In the genomic region with DNA sequence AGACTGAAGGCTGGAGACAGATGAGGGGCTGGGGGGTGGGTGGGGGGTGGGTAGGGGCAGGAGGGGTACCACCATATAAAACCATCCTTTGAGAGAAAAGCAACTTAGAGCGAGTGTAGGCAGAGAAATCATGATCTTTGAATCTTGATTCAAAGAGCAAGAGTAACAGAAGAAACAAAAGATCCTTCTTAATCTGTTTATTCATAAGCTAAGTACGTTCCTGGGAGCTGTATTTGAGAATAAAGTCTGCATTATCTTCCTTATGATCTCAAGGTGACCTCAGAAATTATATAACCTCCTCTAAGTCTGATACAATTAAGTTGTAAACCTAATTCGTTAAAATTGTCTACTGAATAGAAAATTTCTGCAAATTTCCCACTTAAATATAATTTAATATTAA, we compare ENCODE assay signal across 22 cellular contexts.
DNase-seq lines count a peak whose midpoint lies in the region; TF ChIP-seq lines count a peak whose summit lies in the region.
"Had no signal": no experiment of that assay in that cellular context is flagged by ENCODE, and none has a peak within 500 bp of the region (broad histone marks: within the 10 kb centered on the region; RNA-seq: fewer than 3 reads in every experiment).

No MANE protein-coding gene starts in this region.

- no peaks in the 10 kb centered on the region for H3K36me3 ChIP-seq in thyroid gland
- H3K36me3 ChIP-seq: BLaER1 treated with 17β-estradiol and CSF1 and Interleukin-3, amounts not matched to agents 10 nM and 100 nM had no signal

- H3K4me3 Mint-ChIP-seq in nephron (no peak overlapping the region), Calu3 (ENCODE audit: low read depth, unreplicated experiment) (no peak overlapping the region)
- H3K4me3 Mint-ChIP-seq: B cell; CD4-positive, alpha-beta T cell; CD8-positive, alpha-beta T cell had no signal

- no peaks in the 10 kb centered on the region for H3K27me3 ChIP-seq in thyroid gland
- H3K27me3 ChIP-seq: BLaER1 treated with 17β-estradiol and CSF1 and Interleukin-3, amounts not matched to agents 10 nM and 100 nM had no signal

- H3K4me1 Mint-ChIP-seq in nephron (peaks cover 8% of the 10 kb centered on the region), Calu3 (ENCODE audit: low read depth, unreplicated experiment) (no peaks in the 10 kb centered on the region)
- H3K4me1 Mint-ChIP-seq: B cell had no signal

- H3K36me3 Mint-ChIP-seq in nephron (ENCODE audit: low read depth) (peaks cover 3% of the 10 kb centered on the region), Calu3 (ENCODE audit: insufficient read depth, unreplicated experiment) (no peaks in the 10 kb centered on the region)
- H3K36me3 Mint-ChIP-seq: CD8-positive, alpha-beta T cell had no signal

- TF ChIP-seq POLR2A in thyroid gland (IDR thresholded peaks at IDR 0.05), result no peak

- intact Hi-C loops in Calu3 (cut with micrococcal nuclease; ENCODE audit: unreplicated experiment) (no loop called here), thyroid gland (cut with DNase I) (no loop called here)

- H3K27ac ChIP-seq in VCaP (peak overlapping the region; percentile 34), thyroid gland (no peak overlapping the region)
- H3K27ac ChIP-seq: A549; BLaER1 treated with 17β-estradiol and CSF1 and Interleukin-3, amounts not matched to agents 10 nM and 100 nM; C4-2B had no signal

- H3K9me3 Mint-ChIP-seq in nephron (peaks cover 8% of the 10 kb centered on the region), Calu3 (ENCODE audit: low read depth, unreplicated experiment) (no peaks in the 10 kb centered on the region)

- H3K27ac Mint-ChIP-seq in nephron, result peak overlapping the region in 2 of 3 experiments; percentile 36 to 72
- H3K27ac Mint-ChIP-seq in Calu3 (ENCODE audit: unreplicated experiment), result no peak overlapping the region
- H3K27ac Mint-ChIP-seq: B cell; CD4-positive, alpha-beta T cell; CD8-positive, alpha-beta T cell had no signal

- no TSS peak for BruUV-seq in Calu3 (replicated peaks; lab: Mats Ljungman, UMichigan)

- H3K27me3 Mint-ChIP-seq in nephron (ENCODE audit: low read depth) (no peaks in the 10 kb centered on the region), Calu3 (ENCODE audit: unreplicated experiment) (no peaks in the 10 kb centered on the region)
- H3K27me3 Mint-ChIP-seq: B cell; CD4-positive, alpha-beta T cell had no signal

- DNase-seq in NCI-H82 (lab: John Stamatoyannopoulos, UW) (peak; percentile 32), islet precursor cell (no peak), Calu3 (no peak), thyroid gland (no peak)
- DNase-seq: 8988T; AML-193; Caco-2; CD4-positive, alpha-beta T cell; CD8-positive, alpha-beta T cell; DMS 273 treated with DMSO at 0.1 percent for 48 hours; DMS153; DMS79; DND-41; EL; GDM1 had no signal

- H3K4me1 ChIP-seq in thyroid gland, result no peaks in the 10 kb centered on the region
- H3K4me1 ChIP-seq: BLaER1 treated with 17β-estradiol and CSF1 and Interleukin-3, amounts not matched to agents 10 nM and 100 nM; Caco-2 had no signal

- TF ChIP-seq CTCF in VCaP (conservative IDR thresholded peaks at IDR 0.05), result no peak
- TF ChIP-seq CTCF in nephron (IDR thresholded peaks at IDR 0.05; ENCODE audit: unreplicated experiment in 3 of 3), result no peak
- TF ChIP-seq CTCF in Calu3 (IDR thresholded peaks at IDR 0.05; ENCODE audit: unreplicated experiment), result no peak
- no peak for TF ChIP-seq CTCF in thyroid gland (IDR thresholded peaks at IDR 0.05)

- no peak overlapping the region for H3K4me3 ChIP-seq in thyroid gland (replicated peaks in 1 of 3)
- H3K4me3 ChIP-seq: A549; BLaER1 treated with 17β-estradiol and CSF1 and Interleukin-3, amounts not matched to agents 10 nM and 100 nM; GM12878 had no signal

- no peaks in the 10 kb centered on the region for H3K9me3 ChIP-seq in thyroid gland
- H3K9me3 ChIP-seq: A549; BLaER1 treated with 17β-estradiol and CSF1 and Interleukin-3, amounts not matched to agents 10 nM and 100 nM; Caco-2 had no signal

- CTCF ChIA-PET in Calu3 (lab: Charles Lee), result no interaction called here

- 74 to 85% methylated on average over 3 of the region's 3 CpGs for WGBS in thyroid gland, 2 donors
